In the genomic region with DNA sequence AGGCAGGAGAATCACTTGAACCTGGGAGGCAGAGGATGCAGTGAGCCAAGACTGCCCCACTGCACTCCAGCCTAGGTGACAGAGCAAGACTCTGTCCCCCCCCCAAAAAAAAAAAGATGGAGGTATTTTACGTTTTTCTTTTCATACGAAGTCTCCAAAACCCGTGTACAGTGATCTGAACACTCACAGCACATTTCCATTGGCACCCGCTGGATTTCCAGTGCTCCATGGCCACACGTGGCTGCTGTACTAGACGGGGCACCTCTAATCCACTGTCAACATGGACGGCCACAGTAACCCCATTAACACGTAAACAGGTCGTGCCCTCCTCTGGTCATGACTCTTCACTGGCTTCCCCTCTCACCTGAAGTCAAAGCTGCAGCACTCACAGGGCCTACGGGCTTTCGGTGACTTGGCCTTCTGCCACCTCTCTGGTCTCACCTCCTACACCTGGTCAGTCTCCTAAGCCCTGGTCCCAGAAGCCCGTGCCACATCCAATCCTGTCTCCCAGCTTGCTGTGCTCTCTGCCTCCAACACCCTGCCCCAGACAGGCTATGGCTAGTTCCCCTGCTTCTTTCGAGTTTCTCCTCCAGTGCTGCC, we compare ENCODE assay signal across 16 cellular contexts. TPM values are rescaled to one million over a fixed set of nuclear protein-coding genes. Genes with fewer than 3 reads are reported as not detected.
DNase-seq lines count a peak whose midpoint lies in the region; ATAC-seq and TF ChIP-seq lines count a peak whose summit lies in the region.
"Had no signal": no experiment of that assay in that cellular context is flagged by ENCODE, and none has a peak within 500 bp of the region (broad histone marks: within the 10 kb centered on the region; RNA-seq: fewer than 3 reads in every experiment).

No MANE protein-coding gene starts in this region.

- H3K4me3 ChIP-seq in SJSA1 (no peak overlapping the region), stomach (no peak overlapping the region), PC-3 (ENCODE audit: low read length) (no peak overlapping the region)
- H3K4me3 ChIP-seq: GM12878, GM23248 had no signal

- H3K4me1 Mint-ChIP-seq in chondrocyte (ENCODE audit: low read depth) (no peaks in the 10 kb centered on the region), nephron (no peaks in the 10 kb centered on the region)
- H3K4me1 Mint-ChIP-seq: B cell had no signal

- CTCF ChIA-PET in PC-3 (lab: Charles Lee), result no interaction called here

- H3K36me3 Mint-ChIP-seq in chondrocyte (ENCODE audit: low read depth), result peaks cover 64% of the 10 kb centered on the region
- peaks cover 88% of the 10 kb centered on the region for H3K36me3 Mint-ChIP-seq in nephron (ENCODE audit: low read depth)

- H3K9ac ChIP-seq in PC-3 (ENCODE audit: low read length), result no peak overlapping the region
- H3K9ac ChIP-seq: GM23248 had no signal

- H3K27ac ChIP-seq in SJSA1, result peak overlapping the region; percentile 58; the same call in 1 of the 2 replicates
- H3K27ac ChIP-seq in stomach, result no peak overlapping the region
- H3K27ac ChIP-seq in PC-3 (ENCODE audit: low read length), result no peak overlapping the region
- H3K27ac ChIP-seq: GM23248 had no signal

- H3K9me3 ChIP-seq in SJSA1 (replicated peaks), result peaks cover 28% of the 10 kb centered on the region
- H3K9me3 ChIP-seq in stomach, result peaks cover 0 to 24% (median 12%) of the 10 kb centered on the region in 4 donors
- H3K9me3 ChIP-seq in PC-3 (ENCODE audit: low read length), result no peaks in the 10 kb centered on the region

- H3K4me3 Mint-ChIP-seq in chondrocyte (ENCODE audit: unreplicated experiment) (no peak overlapping the region), nephron (no peak overlapping the region)
- H3K4me3 Mint-ChIP-seq: B cell; CD4-positive, alpha-beta T cell had no signal

- TF ChIP-seq CTCF in chondrocyte (IDR thresholded peaks at IDR 0.05) (no peak), nephron (IDR thresholded peaks at IDR 0.05; ENCODE audit: unreplicated experiment in 3 of 3) (no peak), stomach (IDR thresholded peaks at IDR 0.05) (no peak), PC-3 (conservative IDR thresholded peaks at IDR 0.05; ENCODE audit: low read depth, low read length) (no peak)

- H3K27me3 Mint-ChIP-seq in chondrocyte (ENCODE audit: low read depth), result no peaks in the 10 kb centered on the region
- no peaks in the 10 kb centered on the region for H3K27me3 Mint-ChIP-seq in nephron (ENCODE audit: low read depth)
- H3K27me3 Mint-ChIP-seq: B cell; CD4-positive, alpha-beta T cell had no signal

- H3K36me3 ChIP-seq in SJSA1 (peaks cover 92% of the 10 kb centered on the region), stomach (peaks cover 49 to 99% (median 90%) of the 10 kb centered on the region in 4 donors), PC-3 (ENCODE audit: low read depth, low read length) (peaks cover 38% of the 10 kb centered on the region)

- BruUV-seq in PC-3 (replicated peaks; lab: Mats Ljungman, UMichigan), result no TSS peak

- no peak for ATAC-seq in PC-3
- ATAC-seq: GM12878, HCT116 had no signal

- H3F3A ChIP-seq in PC-3 (ENCODE audit: low read length, unreplicated experiment), result no peaks in the 10 kb centered on the region

- H3K4me1 ChIP-seq in SJSA1 (replicated peaks), result peaks cover 33% of the 10 kb centered on the region
- no peaks in the 10 kb centered on the region for H3K4me1 ChIP-seq in stomach
- H3K4me1 ChIP-seq in PC-3 (ENCODE audit: insufficient read depth, low read length), result no peaks in the 10 kb centered on the region

- no peak overlapping the region for H2AFZ ChIP-seq in PC-3 (ENCODE audit: low read length)
- H2AFZ ChIP-seq: GM23248 had no signal

- peaks cover 28% of the 10 kb centered on the region for H3K9me3 Mint-ChIP-seq in chondrocyte (ENCODE audit: low read depth)
- peaks cover 35% of the 10 kb centered on the region for H3K9me3 Mint-ChIP-seq in nephron

- H3K27me3 ChIP-seq in SJSA1 (replicated peaks) (no peaks in the 10 kb centered on the region), stomach (no peaks in the 10 kb centered on the region), PC-3 (ENCODE audit: low read length) (no peaks in the 10 kb centered on the region)

- H3K79me2 ChIP-seq in PC-3 (ENCODE audit: low read length), result no peaks in the 10 kb centered on the region

- POLR2A ChIA-PET in PC-3 (lab: Charles Lee; ENCODE audit: unreplicated experiment), result no interaction called here

- TF ChIP-seq POLR2A in stomach (IDR thresholded peaks at IDR 0.05), result no peak

- intact Hi-C loops in posterior vena cava (cut with DNase I) (no loop called here), stomach (cut with DNase I; ENCODE audit: low total_unique reads) (no loop called here), PC-3 (cut with micrococcal nuclease) (no loop called here)

- DNase-seq in SJSA1 (ENCODE audit: low read depth in 1 of 2, low spot score in 2 of 2) (no peak), chondrocyte (ENCODE audit: low spot score) (peak; percentile 65), posterior vena cava (ENCODE audit: low spot score) (peak; percentile 58), RPMI8226 (no peak), stomach (no peak), PC-3 (no peak)
- DNase-seq: C1 segment of cervical spinal cord; Calu3; CD4-positive, alpha-beta T cell; DMS 273 treated with DMSO at 0.1 percent for 48 hours; DMS79 had no signal

- no peaks in the 10 kb centered on the region for H4K20me1 ChIP-seq in PC-3 (ENCODE audit: low read length)

- 93 to 97% (median 96%) methylated on average over 13 of the region's 13 CpGs for WGBS in stomach, 5 donors

- no peak overlapping the region for H3K4me2 ChIP-seq in PC-3 (ENCODE audit: low read length)

- H3K9me2 ChIP-seq in PC-3 (replicated peaks; ENCODE audit: low read length), result no peaks in the 10 kb centered on the region

- H3K27ac Mint-ChIP-seq in chondrocyte (ENCODE audit: unreplicated experiment) (no peak overlapping the region), nephron (peak overlapping the region in 2 of 3 experiments; percentile 1 to 66)
- H3K27ac Mint-ChIP-seq: B cell; CD4-positive, alpha-beta T cell had no signal

- no peak for TF ChIP-seq EP300 in stomach (IDR thresholded peaks at IDR 0.05)

RNA-seq across cellular contexts. Expression of a gene that starts 22.1 kb away (rescaled TPM):
- total RNA-seq in SJSA1 (2014; rRNA removed; shearing (Covaris generic)), result 41.9 and 43.2 TPM in 2 replicates
- total RNA-seq in chondrocyte (107 to 130 TPM (median 118 TPM) in 3 replicates), posterior vena cava (10 to 100 TPM; 85.0 to 90.5 TPM), stomach (100 to 1,000 TPM in 2 of 5 donors, 10 to 100 TPM in 3; 52.0 to 260 (median 87.5) TPM), PC-3 (2014; rRNA removed) (44.9 and 67.7 TPM in 2 replicates)
- 10 to 100 TPM; 29.9 to 44.5 (median 42.1) TPM for polyA plus RNA-seq in stomach

RNA-seq across cellular contexts. Expression of a gene that starts 27.0 kb away (rescaled TPM):
- 10.4 and 17.7 TPM in 2 replicates for total RNA-seq in SJSA1 (2014; rRNA removed; shearing (Covaris generic))
- total RNA-seq in chondrocyte (13.4 to 20.0 TPM (median 16.4 TPM) in 3 replicates), posterior vena cava (10 to 100 TPM; 17.3 to 20.1 TPM), stomach (10 to 100 TPM in 4 of 5 donors, 1 to 10 TPM in 1; 8.0 to 46.0 (median 27.0) TPM), PC-3 (2014; rRNA removed) (20.2 and 26.1 TPM in 2 replicates)
- polyA plus RNA-seq in stomach, result 10 to 100 TPM; 15.1 to 31.1 (median 27.2) TPM

Comparison
In these comparisons a context has a peak if more than half of its experiments do, and no peak if none do; other contexts are left out.
1. DNase-seq: peak in chondrocyte (single experiment) and posterior vena cava (single experiment); none in SJSA1 (0 of 2), RPMI8226 (single experiment), stomach (single experiment) and PC-3 (single experiment).